ENCODE assay signal across 11 cellular contexts in genomic region chr11:119376197-119376847, GRCh38. TPM values are rescaled to one million over a fixed set of nuclear protein-coding genes. Genes with fewer than 3 reads are reported as not detected.
DNase-seq lines count a peak whose midpoint lies in the region; ATAC-seq, FAIRE-seq and TF ChIP-seq lines count a peak whose summit lies in the region.
"Had no signal": no experiment of that assay in that cellular context is flagged by ENCODE, and none has a peak within 500 bp of the region (broad histone marks: within the 10 kb centered on the region; RNA-seq: fewer than 3 reads in every experiment).

No MANE protein-coding gene starts in this region.

- H3K4me1 ChIP-seq in ascending aorta (peaks cover 5 to 19% of the 10 kb centered on the region in 2 donors), HepG2 (ENCODE audit: insufficient read depth, low read length) (peaks cover 95% of the 10 kb centered on the region), testis (peaks cover 30% of the 10 kb centered on the region)

- H3K36me3 ChIP-seq in ascending aorta = no peaks in the 10 kb centered on the region
- H3K36me3 ChIP-seq in HepG2 (replicated peaks in 1 of 2; ENCODE audit: control insufficient read depth in 1 of 2, insufficient read depth in 2 of 2, low read length in 2 of 2) = no peaks in the 10 kb centered on the region
- no peaks in the 10 kb centered on the region for H3K36me3 ChIP-seq in testis (ENCODE audit: low read depth, missing control alignments)

- 25% methylated on average over 10 of the region's 11 CpGs for WGBS in HepG2 (ENCODE audit: low lambda C conversion rate)
- 64 to 69% methylated on average over 2 to 11 of the region's 11 CpGs for WGBS in testis, 2 donors

- H2AFZ ChIP-seq in HepG2 (ENCODE audit: low read length) = no peak overlapping the region

- POLR2A ChIA-PET in HepG2 (lab: Yijun Ruan, JAX) = interaction anchor here (0.8 to 4.4 kb wide), 17 partner anchors 8 to 804 kb away, joined by 3 to 22 read pairs (median 5); partner anchors contain the start of genes ARCN1, C1QTNF5, CBL and HMBS

- TF ChIP-seq EP300 in HepG2 (IDR thresholded peaks at IDR 0.05; ENCODE audit: low read depth in 2 of 2, low read length in 2 of 2) (peak in 1 of 2 experiments; percentile 59; a peak in 1 of 4 replicates), HepG2 (CRISPR knock-in tag; IDR thresholded peaks at IDR 0.05; ENCODE audit: borderline replicate concordance) (peak; percentile 64; the same call in 1 of the 2 replicates)

- no peak for TF ChIP-seq RAD21 in HepG2 (CRISPR knock-in tag; IDR thresholded peaks at IDR 0.05)

- peak in 2 of 3 experiments; percentile 87 to 94 for DNase-seq in NCI-H1417 (lab: John Stamatoyannopoulos, UW)
- peak in 1 of 2 donors; percentile 66 for DNase-seq in ascending aorta (ENCODE audit: low spot score in 2 of 2)
- DNase-seq in HepG2 (ENCODE audit: low spot score) = peak; percentile 88
- peak; percentile 80 for DNase-seq in testis
- DNase-seq in NCI-H1436 treated with DMSO at 0.1 percent for 48 hours (lab: John Stamatoyannopoulos, UW) = no peak
- DNase-seq in GM10266 (ENCODE audit: extremely low spot score) = no peak

- in situ Hi-C loops in HepG2 (cut with HindIII; ENCODE audit: extremely low pct_ligation_motif_present, low pct_unique_long_range_greater_than_20kb) = loop anchor here (5.0 kb wide), 1 partner anchor 96 kb away; no protein-coding TSS in a partner anchor

- H3K27me3 ChIP-seq in ascending aorta = no peaks in the 10 kb centered on the region
- no peaks in the 10 kb centered on the region; a peak in 1 of 5 replicates for H3K27me3 ChIP-seq in HepG2 (ENCODE audit: control insufficient read depth in 1 of 2, insufficient read depth in 2 of 2, low read length in 2 of 2)
- H3K27me3 ChIP-seq in testis = no peaks in the 10 kb centered on the region

- H3K4me2 ChIP-seq in HepG2 (ENCODE audit: low read depth, low read length) = peak overlapping the region; percentile 83

- H3K4me3 ChIP-seq in ascending aorta = no peak overlapping the region
- H3K4me3 ChIP-seq in HepG2 (replicated peaks in 1 of 3; ENCODE audit: insufficient read depth in 1 of 3, low read depth in 2 of 3, low read length in 3 of 3) = peak overlapping the region; percentile 30 to 65 (median 32); a peak in 4 of 6 replicates
- H3K4me3 ChIP-seq in testis = no peak overlapping the region

- BruUV-seq in HepG2 (replicated peaks; lab: Mats Ljungman, UMichigan) = TSS peak; percentile 68

- H3K79me2 ChIP-seq in HepG2 (ENCODE audit: insufficient read depth, low read length) = peaks cover 29% of the 10 kb centered on the region

- H3K27ac ChIP-seq in ascending aorta (peak overlapping the region; percentile 55 to 62), HepG2 (ENCODE audit: extremely low read length, insufficient read depth, low read length) (peak overlapping the region; percentile 68), testis (peak overlapping the region; percentile 6 to 75)

- peak overlapping the region; percentile 64 for H3K9ac ChIP-seq in HepG2 (ENCODE audit: insufficient read depth, low read depth, low read length)

- intact Hi-C loops in ascending aorta (cut with DNase I) (no loop called here), HepG2 (cut with micrococcal nuclease; ENCODE audit: unreplicated experiment) (no loop called here), testis (cut with DNase I; ENCODE audit: low total_unique reads) (no loop called here)

- H3K9me3 ChIP-seq in ascending aorta = no peaks in the 10 kb centered on the region
- no peaks in the 10 kb centered on the region for H3K9me3 ChIP-seq in HepG2 (ENCODE audit: low read length)
- H3K9me3 ChIP-seq in testis = no peaks in the 10 kb centered on the region

- H4K20me1 ChIP-seq in HepG2 (ENCODE audit: insufficient read depth, low read length) = no peaks in the 10 kb centered on the region

- peak; percentile 76 for FAIRE-seq in HepG2 (lab: Jason Lieb, UNC)

- peak in 1 of 2 experiments; percentile 28; a peak in 1 of 4 replicates for TF ChIP-seq POLR2A in HepG2 (IDR thresholded peaks at IDR 0.05; ENCODE audit: insufficient read depth in 1 of 2, low read depth in 2 of 2, low read length in 2 of 2)
- TF ChIP-seq POLR2A in testis (IDR thresholded peaks at IDR 0.05) = no peak

- ATAC-seq in HepG2 = peak; percentile 59
- no peak for ATAC-seq in GM21447 (IDR thresholded peaks at IDR 0.05; ENCODE audit: unreplicated experiment)
- no peak for ATAC-seq in HG03354 (IDR thresholded peaks at IDR 0.05; ENCODE audit: poor library complexity, severe bottlenecking, unreplicated experiment)
- ATAC-seq: natural killer cell treated with Interleukin-12 subunit alpha and Interleukin-12 subunit beta and Interleukin-15 and Interleukin-18, amount 100 ng/mL, for 72 hours had no signal

- TF ChIP-seq CTCF in ascending aorta (IDR thresholded peaks at IDR 0.05) (no peak), HepG2 (CRISPR knock-in tag; IDR thresholded peaks at IDR 0.05) (peak; percentile 40), testis (IDR thresholded peaks at IDR 0.05) (no peak), GM10266 (IDR thresholded peaks at IDR 0.05; ENCODE audit: control insufficient read depth, insufficient read depth, low read depth, missing control alignments) (no peak)

- CTCF ChIA-PET in HepG2 (lab: Yijun Ruan, JAX; ENCODE audit: low intra/inter-chr PET ratio, low total read pairs) = interaction anchor here (1.3 kb wide), 1 partner anchor 36 kb away, joined by 3 read pairs; no protein-coding TSS in a partner anchor

RNA-seq across cellular contexts. Expression of gene USP2, which starts 5.2 kb away (rescaled TPM):
- total RNA-seq in ascending aorta (not detected), HepG2 (2016; rRNA removed; fragmentation: Illumina TruSeq; extraction: Trizol) (6.0 and 7.2 TPM in 2 replicates), testis (100 to 1,000 TPM in 1 of 2 donors, 10 to 100 TPM in 1; 41.2 to 100 TPM)
- 1.1 and 1.7 TPM in 2 replicates for total RNA-seq in HepG2 (2016; cell fraction: cytosol; rRNA removed; fragmentation: Illumina TruSeq; extraction: Trizol; ENCODE audit: low read depth)
- total RNA-seq in HepG2 (2016; cell fraction: insoluble cytoplasmic fraction; rRNA removed; fragmentation: Illumina TruSeq; extraction: Trizol) = 6.5 and 7.1 TPM in 2 replicates
- 5.7 and 5.9 TPM in 2 replicates for total RNA-seq in HepG2 (2016; cell fraction: membrane; rRNA removed; fragmentation: Illumina TruSeq; extraction: Trizol)
- total RNA-seq in HepG2 (2016; cell fraction: nucleus; rRNA removed; fragmentation: Illumina TruSeq; extraction: Trizol) = 5.8 and 7.8 TPM in 2 replicates
- polyA plus RNA-seq in HepG2 (2011; rRNA removed) (2.5 and 3.2 TPM in 2 replicates), testis (ENCODE audit: insufficient read depth, low read depth, low replicate concordance) (168 TPM)
- 2.2 TPM in 2 replicates for polyA plus RNA-seq in HepG2 (2011; cell fraction: cytosol; rRNA removed)
- polyA plus RNA-seq in HepG2 (2011; cell fraction: nucleus; rRNA removed) = 4.4 and 4.7 TPM in 2 replicates
- 2.5 and 3.0 TPM in 2 replicates for polyA plus RNA-seq in HepG2 (2012)
- 1.1 and 1.3 TPM in 2 replicates for polyA plus RNA-seq in HepG2 (2016; cell fraction: cytosol; fragmentation: Illumina TruSeq; extraction: Trizol; ENCODE audit: low read depth)
- polyA plus RNA-seq in HepG2 (2016; cell fraction: insoluble cytoplasmic fraction; fragmentation: Illumina TruSeq; extraction: Trizol; ENCODE audit: low read depth) = 7.6 and 11.3 TPM in 2 replicates
- 4.1 and 4.2 TPM in 2 replicates for polyA plus RNA-seq in HepG2 (2016; cell fraction: membrane; fragmentation: Illumina TruSeq; extraction: Trizol; ENCODE audit: low read depth)
- polyA plus RNA-seq in HepG2 (2016; cell fraction: nucleus; fragmentation: Illumina TruSeq; extraction: Trizol; ENCODE audit: insufficient read depth, low read depth) = 22.1 and 23.0 TPM in 2 replicates
- 5.4 and 5.9 TPM in 2 replicates for polyA minus RNA-seq in HepG2 (2011; rRNA and poly(A)+ RNA removed; ENCODE audit: low replicate concordance)
- polyA minus RNA-seq in HepG2 (2011; cell fraction: cytosol; rRNA and poly(A)+ RNA removed) = 4.0 and 5.4 TPM in 2 replicates
- polyA minus RNA-seq in HepG2 (2011; cell fraction: nucleus; rRNA and poly(A)+ RNA removed) = 2.4 and 5.7 TPM in 2 replicates
- total RNA-seq: natural killer cell treated with Interleukin-12 subunit alpha and Interleukin-12 subunit beta and Interleukin-15 and Interleukin-18, amount 100 ng/mL, for 72 hours had no signal

RNA-seq across cellular contexts. Expression of gene MFRP, which starts 29.8 kb away (rescaled TPM):
- total RNA-seq in ascending aorta (not detected), HepG2 (2016; rRNA removed; fragmentation: Illumina TruSeq; extraction: Trizol) (not detected in 2 replicates), testis (not detected)
- total RNA-seq in HepG2 (2016; cell fraction: cytosol; rRNA removed; fragmentation: Illumina TruSeq; extraction: Trizol; ENCODE audit: low read depth) = not detected in 2 replicates
- not detected in 2 replicates for total RNA-seq in HepG2 (2016; cell fraction: insoluble cytoplasmic fraction; rRNA removed; fragmentation: Illumina TruSeq; extraction: Trizol)
- not detected in 2 replicates for total RNA-seq in HepG2 (2016; cell fraction: membrane; rRNA removed; fragmentation: Illumina TruSeq; extraction: Trizol)
- total RNA-seq in HepG2 (2016; cell fraction: nucleus; rRNA removed; fragmentation: Illumina TruSeq; extraction: Trizol) = not detected in 2 replicates
- polyA plus RNA-seq in HepG2 (2011; rRNA removed) (not detected in 2 replicates), testis (ENCODE audit: insufficient read depth, low read depth, low replicate concordance) (not detected)
- polyA plus RNA-seq in HepG2 (2011; cell fraction: cytosol; rRNA removed) = not detected in 2 replicates
- not detected in 2 replicates for polyA plus RNA-seq in HepG2 (2011; cell fraction: nucleus; rRNA removed)
- not detected in 2 replicates for polyA plus RNA-seq in HepG2 (2012)
- polyA plus RNA-seq in HepG2 (2016; cell fraction: cytosol; fragmentation: Illumina TruSeq; extraction: Trizol; ENCODE audit: low read depth) = not detected in 2 replicates
- polyA plus RNA-seq in HepG2 (2016; cell fraction: insoluble cytoplasmic fraction; fragmentation: Illumina TruSeq; extraction: Trizol; ENCODE audit: low read depth) = not detected in 2 replicates
- not detected in 2 replicates for polyA plus RNA-seq in HepG2 (2016; cell fraction: membrane; fragmentation: Illumina TruSeq; extraction: Trizol; ENCODE audit: low read depth)
- not detected in 2 replicates for polyA plus RNA-seq in HepG2 (2016; cell fraction: nucleus; fragmentation: Illumina TruSeq; extraction: Trizol; ENCODE audit: insufficient read depth, low read depth)
- polyA minus RNA-seq in HepG2 (2011; rRNA and poly(A)+ RNA removed; ENCODE audit: low replicate concordance) = not detected in 2 replicates
- not detected in 2 replicates for polyA minus RNA-seq in HepG2 (2011; cell fraction: cytosol; rRNA and poly(A)+ RNA removed)
- not detected in 2 replicates for polyA minus RNA-seq in HepG2 (2011; cell fraction: nucleus; rRNA and poly(A)+ RNA removed)
- total RNA-seq: natural killer cell treated with Interleukin-12 subunit alpha and Interleukin-12 subunit beta and Interleukin-15 and Interleukin-18, amount 100 ng/mL, for 72 hours; T-helper 2 cell treated with Interferon-gamma antibody and Interleukin-4, amounts not matched to agents 100 ng/mL and 5 ng/mL, for 36 hours; urinary bladder had no signal

RNA-seq across cellular contexts. Expression of gene C1QTNF5, which starts 35.6 kb away (rescaled TPM):
- total RNA-seq in ascending aorta = 95.8 TPM
- total RNA-seq in HepG2 (2016; rRNA removed; fragmentation: Illumina TruSeq; extraction: Trizol) = 0.77 and 1.2 TPM in 2 replicates
- total RNA-seq in HepG2 (2016; cell fraction: cytosol; rRNA removed; fragmentation: Illumina TruSeq; extraction: Trizol; ENCODE audit: low read depth) = 0.26 and 0.40 TPM in 2 replicates
- 0.76 and 0.78 TPM in 2 replicates for total RNA-seq in HepG2 (2016; cell fraction: insoluble cytoplasmic fraction; rRNA removed; fragmentation: Illumina TruSeq; extraction: Trizol)
- 0.28 and 0.45 TPM in 2 replicates for total RNA-seq in HepG2 (2016; cell fraction: membrane; rRNA removed; fragmentation: Illumina TruSeq; extraction: Trizol)
- total RNA-seq in HepG2 (2016; cell fraction: nucleus; rRNA removed; fragmentation: Illumina TruSeq; extraction: Trizol) = 0.47 and 0.91 TPM in 2 replicates
- 0.86 TPM in 2 replicates for polyA plus RNA-seq in HepG2 (2011; rRNA removed)
- polyA plus RNA-seq in HepG2 (2011; cell fraction: cytosol; rRNA removed) = 0.91 and 1.1 TPM in 2 replicates
- 0.96 and 1.1 TPM in 2 replicates for polyA plus RNA-seq in HepG2 (2011; cell fraction: nucleus; rRNA removed)
- polyA plus RNA-seq in HepG2 (2012) = 0.19 and 0.53 TPM in 2 replicates
- polyA plus RNA-seq in HepG2 (2016; cell fraction: cytosol; fragmentation: Illumina TruSeq; extraction: Trizol; ENCODE audit: low read depth) = 0.25 and 0.45 TPM in 2 replicates
- 0.39 and 0.53 TPM in 2 replicates for polyA plus RNA-seq in HepG2 (2016; cell fraction: insoluble cytoplasmic fraction; fragmentation: Illumina TruSeq; extraction: Trizol; ENCODE audit: low read depth)
- polyA plus RNA-seq in HepG2 (2016; cell fraction: membrane; fragmentation: Illumina TruSeq; extraction: Trizol; ENCODE audit: low read depth) = 0.16 and 0.49 TPM in 2 replicates
- polyA plus RNA-seq in HepG2 (2016; cell fraction: nucleus; fragmentation: Illumina TruSeq; extraction: Trizol; ENCODE audit: insufficient read depth, low read depth) = 1.1 and 1.6 TPM in 2 replicates
- polyA minus RNA-seq in HepG2 (2011; rRNA and poly(A)+ RNA removed; ENCODE audit: low replicate concordance) = 0.94 TPM in 1 of 2 replicates, not detected in the other
- polyA minus RNA-seq in HepG2 (2011; cell fraction: cytosol; rRNA and poly(A)+ RNA removed) = not detected in 2 replicates
- not detected in 2 replicates for polyA minus RNA-seq in HepG2 (2011; cell fraction: nucleus; rRNA and poly(A)+ RNA removed)
- 1 to 10 TPM; 4.7 to 5.3 TPM for total RNA-seq in testis
- 12.6 TPM for polyA plus RNA-seq in testis (ENCODE audit: insufficient read depth, low read depth, low replicate concordance)
- total RNA-seq: natural killer cell treated with Interleukin-12 subunit alpha and Interleukin-12 subunit beta and Interleukin-15 and Interleukin-18, amount 100 ng/mL, for 72 hours; T-helper 2 cell treated with Interferon-gamma antibody and Interleukin-4, amounts not matched to agents 100 ng/mL and 5 ng/mL, for 36 hours had no signal

RNA-seq across cellular contexts. Expression of gene RNF26, which starts 42.0 kb away (rescaled TPM):
- total RNA-seq in ascending aorta (16.8 TPM), HepG2 (2016; rRNA removed; fragmentation: Illumina TruSeq; extraction: Trizol) (11.9 and 20.8 TPM in 2 replicates), testis (10 to 100 TPM; 28.2 to 31.0 TPM)
- total RNA-seq in HepG2 (2016; cell fraction: cytosol; rRNA removed; fragmentation: Illumina TruSeq; extraction: Trizol; ENCODE audit: low read depth) = 5.1 and 5.5 TPM in 2 replicates
- 11.0 and 17.9 TPM in 2 replicates for total RNA-seq in HepG2 (2016; cell fraction: insoluble cytoplasmic fraction; rRNA removed; fragmentation: Illumina TruSeq; extraction: Trizol)
- 25.7 and 27.9 TPM in 2 replicates for total RNA-seq in HepG2 (2016; cell fraction: membrane; rRNA removed; fragmentation: Illumina TruSeq; extraction: Trizol)
- total RNA-seq in HepG2 (2016; cell fraction: nucleus; rRNA removed; fragmentation: Illumina TruSeq; extraction: Trizol) = 16.9 and 17.9 TPM in 2 replicates
- polyA plus RNA-seq in HepG2 (2011; rRNA removed) (26.3 and 28.8 TPM in 2 replicates), testis (ENCODE audit: insufficient read depth, low read depth, low replicate concordance) (37.1 TPM)
- 33.9 and 41.8 TPM in 2 replicates for polyA plus RNA-seq in HepG2 (2011; cell fraction: cytosol; rRNA removed)
- polyA plus RNA-seq in HepG2 (2011; cell fraction: nucleus; rRNA removed) = 21.0 and 21.5 TPM in 2 replicates
- 29.6 and 32.1 TPM in 2 replicates for polyA plus RNA-seq in HepG2 (2012)
- 16.4 and 19.4 TPM in 2 replicates for polyA plus RNA-seq in HepG2 (2016; cell fraction: cytosol; fragmentation: Illumina TruSeq; extraction: Trizol; ENCODE audit: low read depth)
- polyA plus RNA-seq in HepG2 (2016; cell fraction: insoluble cytoplasmic fraction; fragmentation: Illumina TruSeq; extraction: Trizol; ENCODE audit: low read depth) = 51.2 and 62.2 TPM in 2 replicates
- 61.9 and 66.3 TPM in 2 replicates for polyA plus RNA-seq in HepG2 (2016; cell fraction: membrane; fragmentation: Illumina TruSeq; extraction: Trizol; ENCODE audit: low read depth)
- 50.4 and 51.8 TPM in 2 replicates for polyA plus RNA-seq in HepG2 (2016; cell fraction: nucleus; fragmentation: Illumina TruSeq; extraction: Trizol; ENCODE audit: insufficient read depth, low read depth)
- 92.7 and 163 TPM in 2 replicates for polyA minus RNA-seq in HepG2 (2011; rRNA and poly(A)+ RNA removed; ENCODE audit: low replicate concordance)
- 34.6 and 35.6 TPM in 2 replicates for polyA minus RNA-seq in HepG2 (2011; cell fraction: cytosol; rRNA and poly(A)+ RNA removed)
- 16.9 and 21.8 TPM in 2 replicates for polyA minus RNA-seq in HepG2 (2011; cell fraction: nucleus; rRNA and poly(A)+ RNA removed)

RNA-seq across cellular contexts. Expression of gene THY1, which starts 46.6 kb away (rescaled TPM):
- 3.5 TPM for total RNA-seq in ascending aorta
- total RNA-seq in HepG2 (2016; rRNA removed; fragmentation: Illumina TruSeq; extraction: Trizol) = not detected in 2 replicates
- not detected in 2 replicates for total RNA-seq in HepG2 (2016; cell fraction: cytosol; rRNA removed; fragmentation: Illumina TruSeq; extraction: Trizol; ENCODE audit: low read depth)
- not detected in 2 replicates for total RNA-seq in HepG2 (2016; cell fraction: insoluble cytoplasmic fraction; rRNA removed; fragmentation: Illumina TruSeq; extraction: Trizol)
- not detected in 2 replicates for total RNA-seq in HepG2 (2016; cell fraction: membrane; rRNA removed; fragmentation: Illumina TruSeq; extraction: Trizol)
- total RNA-seq in HepG2 (2016; cell fraction: nucleus; rRNA removed; fragmentation: Illumina TruSeq; extraction: Trizol) = not detected in 2 replicates
- not detected in 2 replicates for polyA plus RNA-seq in HepG2 (2011; rRNA removed)
- not detected in 2 replicates for polyA plus RNA-seq in HepG2 (2011; cell fraction: cytosol; rRNA removed)
- not detected in 2 replicates for polyA plus RNA-seq in HepG2 (2011; cell fraction: nucleus; rRNA removed)
- polyA plus RNA-seq in HepG2 (2012) = not detected in 2 replicates
- polyA plus RNA-seq in HepG2 (2016; cell fraction: cytosol; fragmentation: Illumina TruSeq; extraction: Trizol; ENCODE audit: low read depth) = not detected in 2 replicates
- polyA plus RNA-seq in HepG2 (2016; cell fraction: insoluble cytoplasmic fraction; fragmentation: Illumina TruSeq; extraction: Trizol; ENCODE audit: low read depth) = not detected in 2 replicates
- polyA plus RNA-seq in HepG2 (2016; cell fraction: membrane; fragmentation: Illumina TruSeq; extraction: Trizol; ENCODE audit: low read depth) = not detected in 2 replicates
- polyA plus RNA-seq in HepG2 (2016; cell fraction: nucleus; fragmentation: Illumina TruSeq; extraction: Trizol; ENCODE audit: insufficient read depth, low read depth) = not detected in 2 replicates
- polyA minus RNA-seq in HepG2 (2011; rRNA and poly(A)+ RNA removed; ENCODE audit: low replicate concordance) = 0.28 TPM in 1 of 2 replicates, not detected in the other
- not detected in 2 replicates for polyA minus RNA-seq in HepG2 (2011; cell fraction: cytosol; rRNA and poly(A)+ RNA removed)
- polyA minus RNA-seq in HepG2 (2011; cell fraction: nucleus; rRNA and poly(A)+ RNA removed) = not detected in 2 replicates
- 10 to 100 TPM in 1 of 2 donors, 1 to 10 TPM in 1; 5.9 to 30.0 TPM for total RNA-seq in testis
- 132 TPM for polyA plus RNA-seq in testis (ENCODE audit: insufficient read depth, low read depth, low replicate concordance)
- total RNA-seq: natural killer cell treated with Interleukin-12 subunit alpha and Interleukin-12 subunit beta and Interleukin-15 and Interleukin-18, amount 100 ng/mL, for 72 hours had no signal

Comparison
In these comparisons a context has a peak if more than half of its experiments do, and no peak if none do; other contexts are left out.
1. DNase-seq: peak in NCI-H1417 (2 of 3), HepG2 (single experiment) and testis (single experiment); none in NCI-H1436 treated with DMSO at 0.1 percent for 48 hours (single experiment) and GM10266 (single experiment).
2. H3K4me3 ChIP-seq: peak in HepG2 (3 of 3); none in ascending aorta (0 of 2) and testis (0 of 2).
3. RNA of gene USP2, which starts 5.2 kb away (total RNA-seq): 41.2 to 100 TPM in testis; 1.1 to 7.8 TPM in HepG2 and not detected in ascending aorta (single experiment); every median in the first group is over 4 times any median in the second.
4. RNA of gene C1QTNF5, which starts 35.6 kb away (total RNA-seq): 95.8 TPM in ascending aorta (single experiment); 4.7 to 5.3 TPM in testis and 0.26 to 1.2 TPM in HepG2; every median in the first group is over 10 times any median in the second.
5. Peak in every context shown above with its lines, with median percentiles within 50 percentile points of each other: H3K27ac ChIP-seq.